ENCODE assay signal across 8 cellular contexts in genomic region chr17:76725580-76726230, GRCh38. TPM values are rescaled to one million over a fixed set of nuclear protein-coding genes. Genes with fewer than 3 reads are reported as not detected.
DNase-seq lines count a peak whose midpoint lies in the region; ATAC-seq, FAIRE-seq and TF ChIP-seq lines count a peak whose summit lies in the region.

No MANE protein-coding gene starts in this region.

- no peak for TF ChIP-seq CTCF in pancreas (IDR thresholded peaks at IDR 0.05)
- peak in 1 of 4 experiments; percentile 13 for TF ChIP-seq CTCF in uterus (IDR thresholded peaks at IDR 0.05)

- H3K4me3 ChIP-seq in SJCRH30 = peak overlapping the region; percentile 97
- H3K4me3 ChIP-seq in pancreas = peak overlapping the region; percentile 77 to 97 (median 88)
- peak overlapping the region; percentile 91 to 98 for H3K4me3 ChIP-seq in uterus

- DNase-seq in A172 (ENCODE audit: low spot score) (peak; percentile 33), SJCRH30 (peak; percentile 63 to 72), head of caudate nucleus (peak in 41 of 42 donors; percentile 45 to 85 (median 70)), pancreas (peak; percentile 83 to 92 (median 86)), uterus (peak; percentile 58 to 68)
- DNase-seq in activated naive CD4-positive, alpha-beta T cell treated with Interleukin-2 at 50 U/mL for 16 hours = peak; percentile 79

- H3K4me1 ChIP-seq in SJCRH30 = no peaks in the 10 kb centered on the region
- H3K4me1 ChIP-seq in pancreas = peaks cover 14 to 33% (median 25%) of the 10 kb centered on the region in 3 donors
- peaks cover 8 to 19% of the 10 kb centered on the region in 2 donors for H3K4me1 ChIP-seq in uterus

- intact Hi-C loops in head of caudate nucleus (cut with DNase I) = loop anchor here (1.0 to 2.0 kb wide), 2 partner anchors 12 to 15 kb away; partner anchors contain the start of genes MXRA7 and SRSF2
- intact Hi-C loops in pancreas (cut with DNase I) = no loop called here
- intact Hi-C loops in uterus (cut with DNase I; ENCODE audit: low total_unique reads) = no loop called here

- H3K27me3 ChIP-seq in SJCRH30 (no peaks in the 10 kb centered on the region), pancreas (no peaks in the 10 kb centered on the region), uterus (no peaks in the 10 kb centered on the region)

- peak; percentile 17 for ATAC-seq in GM18511 (IDR thresholded peaks at IDR 0.05; ENCODE audit: unreplicated experiment)
- peak; percentile 9 for ATAC-seq in HG03064 (IDR thresholded peaks at IDR 0.05; ENCODE audit: low read depth, unreplicated experiment)
- peak; percentile 64 to 69 (median 66) for ATAC-seq in pancreas

- H3K27ac ChIP-seq in SJCRH30 = peak overlapping the region; percentile 85
- H3K27ac ChIP-seq in pancreas = peak overlapping the region; percentile 99 to 100 (median 100)
- H3K27ac ChIP-seq in uterus = peak overlapping the region; percentile 98 to 99

- WGBS in pancreas, 2 donors = 1 to 2% methylated on average over 38 of the region's 38 CpGs

- H3K9me3 ChIP-seq in SJCRH30 (replicated peaks) (no peaks in the 10 kb centered on the region), pancreas (no peaks in the 10 kb centered on the region), uterus (no peaks in the 10 kb centered on the region)

- no peak for FAIRE-seq in pancreas (lab: Jason Lieb, UNC)

- H3K36me3 ChIP-seq in SJCRH30 (peaks cover 42% of the 10 kb centered on the region), pancreas (peaks cover 0 to 33% (median 25%) of the 10 kb centered on the region in 3 donors), uterus (no peaks in the 10 kb centered on the region)

- no peak for TF ChIP-seq POLR2A in uterus (IDR thresholded peaks at IDR 0.05)

RNA-seq across cellular contexts. Expression of gene JMJD6, which starts 0.7 kb away (rescaled TPM):
- 40.5 and 46.8 TPM in 2 replicates for total RNA-seq in A172 (2014; rRNA removed; shearing (Covaris generic))
- 36.4 and 39.8 TPM in 2 replicates for total RNA-seq in SJCRH30 (2014; rRNA removed; shearing (Covaris generic))
- total RNA-seq in pancreas (10 to 100 TPM; 12.4 to 18.2 (median 15.1) TPM), uterus (10 to 100 TPM in 3 of 4 donors, 1 to 10 TPM in 1; 5.9 to 40.8 (median 21.2) TPM)
- 10 to 100 TPM; 30.3 to 54.0 TPM for polyA plus RNA-seq in pancreas

RNA-seq across cellular contexts. Expression of gene METTL23, which starts 0.9 kb away (rescaled TPM):
- total RNA-seq in A172 (2014; rRNA removed; shearing (Covaris generic)) = 38.6 and 45.5 TPM in 2 replicates
- total RNA-seq in SJCRH30 (2014; rRNA removed; shearing (Covaris generic)) = 33.3 and 39.5 TPM in 2 replicates
- 10 to 100 TPM; 14.4 to 23.4 (median 19.9) TPM for total RNA-seq in pancreas
- 10 to 100 TPM; 23.2 to 34.1 TPM for polyA plus RNA-seq in pancreas
- 10 to 100 TPM; 13.8 to 32.5 (median 21.6) TPM for total RNA-seq in uterus

RNA-seq across cellular contexts. Expression of gene SRSF2, which starts 11.4 kb away (rescaled TPM):
- total RNA-seq in A172 (2014; rRNA removed; shearing (Covaris generic)) = 334 and 420 TPM in 2 replicates
- 516 and 599 TPM in 2 replicates for total RNA-seq in SJCRH30 (2014; rRNA removed; shearing (Covaris generic))
- total RNA-seq in pancreas (10 to 100 TPM; 41.6 to 87.0 (median 62.1) TPM), uterus (100 to 1,000 TPM; 127 to 753 (median 167) TPM)
- polyA plus RNA-seq in pancreas = 100 to 1,000 TPM in 1 of 2 donors, 10 to 100 TPM in 1; 74.5 to 144 TPM

RNA-seq across cellular contexts. Expression of gene MFSD11, which starts 12.2 kb away (rescaled TPM):
- 24.9 and 30.4 TPM in 2 replicates for total RNA-seq in A172 (2014; rRNA removed; shearing (Covaris generic))
- 35.5 and 40.4 TPM in 2 replicates for total RNA-seq in SJCRH30 (2014; rRNA removed; shearing (Covaris generic))
- total RNA-seq in pancreas (10 to 100 TPM in 3 of 6 donors, 1 to 10 TPM in 3; 8.3 to 14.6 (median 10.1) TPM), uterus (10 to 100 TPM; 32.0 to 69.2 (median 45.2) TPM)
- polyA plus RNA-seq in pancreas = 10 to 100 TPM in 1 of 2 donors, 1 to 10 TPM in 1; 5.9 to 13.4 TPM

RNA-seq across cellular contexts. Expression of gene MXRA7, which starts 14.9 kb away (rescaled TPM):
- total RNA-seq in A172 (2014; rRNA removed; shearing (Covaris generic)) = 187 and 223 TPM in 2 replicates
- total RNA-seq in SJCRH30 (2014; rRNA removed; shearing (Covaris generic)) = 245 and 247 TPM in 2 replicates
- total RNA-seq in pancreas (100 to 1,000 TPM in 1 of 6 donors, 10 to 100 TPM in 5; 32.0 to 102 (median 43.7) TPM), uterus (100 to 1,000 TPM; 174 to 250 (median 197) TPM)
- polyA plus RNA-seq in pancreas = 100 to 1,000 TPM in 1 of 2 donors, 10 to 100 TPM in 1; 38.9 to 137 TPM

Comparison
In these comparisons a context has a peak if more than half of its experiments do, and no peak if none do; other contexts are left out.
1. Peak in every context shown above with its lines: DNase-seq, ATAC-seq, H3K4me3 ChIP-seq and H3K27ac ChIP-seq.
2. DNase-seq: peak in every context shown above with its lines; median percentile 86 in pancreas; 79 in activated naive CD4-positive, alpha-beta T cell treated with Interleukin-2 at 50 U/mL for 16 hours; 70 in head of caudate nucleus; 68 in SJCRH30; 63 in uterus; 33 in A172.
3. ATAC-seq: peak in every context shown above with its lines; median percentile 66 in pancreas; 17 in GM18511; 9 in HG03064.